Comparison of ENCODE assay signal across 18 cellular contexts in the genomic region with DNA sequence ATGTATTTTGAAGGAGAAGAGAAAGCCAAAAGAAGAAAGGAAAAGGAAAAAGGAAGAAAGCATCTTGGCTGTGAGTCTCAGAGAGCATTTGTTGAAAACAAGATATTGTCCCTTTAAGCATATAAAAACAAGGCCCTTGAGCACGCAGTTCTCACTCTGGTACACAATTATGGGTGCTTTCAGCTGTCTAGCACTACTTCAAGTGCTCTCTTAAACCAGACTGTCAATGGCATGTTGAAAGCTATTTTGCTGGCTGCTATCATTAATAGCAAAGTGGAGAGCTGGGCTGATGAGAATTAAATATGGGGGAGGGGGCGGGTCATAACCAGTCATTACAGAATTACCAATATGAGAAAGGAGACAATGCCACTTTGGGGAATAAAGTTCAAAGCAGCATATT. TPM values are rescaled to one million over a fixed set of nuclear protein-coding genes. Genes with fewer than 3 reads are reported as not detected.
DNase-seq lines count a peak whose midpoint lies in the region; ATAC-seq and TF ChIP-seq lines count a peak whose summit lies in the region.
"Had no signal": no experiment of that assay in that cellular context is flagged by ENCODE, and none has a peak within 500 bp of the region (broad histone marks: within the 10 kb centered on the region; RNA-seq: fewer than 3 reads in every experiment).

No MANE protein-coding gene starts in this region.

- intact Hi-C loops in Right ventricle myocardium inferior (cut with DNase I) (no loop called here), cardiac septum (cut with DNase I) (no loop called here)
- intact Hi-C loops in CD8-positive, alpha-beta T cell (cut with DNase I, micrococcal nuclease), result no loop called here

- peaks cover 90% of the 10 kb centered on the region for H3K36me3 Mint-ChIP-seq in CD8-positive, alpha-beta T cell

- H3K4me3 ChIP-seq in WERI-Rb-1 (ENCODE audit: low read depth, low read length) (no peak overlapping the region), lung (no peak overlapping the region)
- H3K4me3 ChIP-seq in CD8-positive, alpha-beta T cell (ENCODE audit: low read depth, low read length), result no peak overlapping the region
- H3K4me3 ChIP-seq: A549 had no signal

- CTCF ChIA-PET in CD8-positive, alpha-beta T cell (lab: Charles Lee), result no interaction called here

- TF ChIP-seq CTCF in WERI-Rb-1 (IDR thresholded peaks at IDR 0.05; ENCODE audit: low read depth, low read length) (no peak), lung (IDR thresholded peaks at IDR 0.05; ENCODE audit: control extremely low read depth, extremely low read depth) (no peak)
- no peak for TF ChIP-seq CTCF in CD8-positive, alpha-beta T cell (IDR thresholded peaks at IDR 0.05)

- H3K4me3 Mint-ChIP-seq in CD8-positive, alpha-beta T cell, result no peak overlapping the region
- H3K4me3 Mint-ChIP-seq: activated B cell treated with CpG ODN at 0.5 μM for 24 hours; stimulated activated memory B cell treated with anti-CD40 and anti-IgM and Interleukin-4, amounts not matched to agents 10 μg/mL and 1 μg/mL and 100 μg/mL, for 72 hours had no signal

- peak; percentile 75 for ATAC-seq in Right ventricle myocardium inferior
- ATAC-seq in lung (ENCODE audit: insufficient read depth, low FRiP score), result peak; percentile 40
- no peak for ATAC-seq in CD8-positive, alpha-beta T cell
- no peak for ATAC-seq in GM21723 (IDR thresholded peaks at IDR 0.05; ENCODE audit: unreplicated experiment)
- ATAC-seq: A549; stimulated activated memory B cell treated with anti-CD40 and anti-IgM and Interleukin-4, amounts not matched to agents 10 μg/mL and 1 μg/mL and 100 μg/mL, for 72 hours had no signal

- H3K27me3 ChIP-seq in WERI-Rb-1 (ENCODE audit: insufficient read depth, low read depth, severe bottlenecking), result no peaks in the 10 kb centered on the region
- H3K27me3 ChIP-seq in lung (ENCODE audit: control insufficient read depth, insufficient read depth), result no peaks in the 10 kb centered on the region
- H3K27me3 ChIP-seq in CD8-positive, alpha-beta T cell (ENCODE audit: insufficient read depth, low read length), result no peaks in the 10 kb centered on the region

- peaks cover 98% of the 10 kb centered on the region for H3K4me1 Mint-ChIP-seq in CD8-positive, alpha-beta T cell (ENCODE audit: low read depth)

- WGBS in lung, 2 donors, result 70 to 87% methylated on average over 2 of the region's 2 CpGs

- DNase-seq in Right ventricle myocardium inferior (ENCODE audit: missing footprints) (no peak), cardiac septum (ENCODE audit: low spot score) (no peak), WERI-Rb-1 (no peak), lung (ENCODE audit: low spot score) (no peak), activated gamma-delta T cell (lab: John Stamatoyannopoulos, UW) (no peak), substantia nigra (lab: John Stamatoyannopoulos, UW) (no peak)
- no peak for DNase-seq in CD8-positive, alpha-beta T cell
- DNase-seq: activated B cell treated with CpG ODN at 0.5 μM for 24 hours; caudate nucleus; CD4-positive, alpha-beta memory T cell; GF-D8; kidney; NCI-H1930 had no signal

- H3K9me3 Mint-ChIP-seq in CD8-positive, alpha-beta T cell, result no peaks in the 10 kb centered on the region
- H3K9me3 Mint-ChIP-seq: activated B cell treated with CpG ODN at 0.5 μM for 24 hours; CD4-positive, alpha-beta memory T cell; IgD-negative memory B cell; stimulated activated memory B cell treated with anti-CD40 and anti-IgM and Interleukin-4, amounts not matched to agents 10 μg/mL and 1 μg/mL and 100 μg/mL, for 72 hours had no signal

- POLR2A ChIA-PET in CD8-positive, alpha-beta T cell (lab: Charles Lee), result no interaction called here

- H3K27me3 Mint-ChIP-seq in CD8-positive, alpha-beta T cell (ENCODE audit: low read depth), result no peaks in the 10 kb centered on the region
- H3K27me3 Mint-ChIP-seq: activated B cell treated with CpG ODN at 0.5 μM for 24 hours; activated naive CD8-positive, alpha-beta T cell; CD4-positive, alpha-beta memory T cell; IgD-negative memory B cell; stimulated activated memory B cell treated with anti-CD40 and anti-IgM and Interleukin-4, amounts not matched to agents 10 μg/mL and 1 μg/mL and 100 μg/mL, for 72 hours had no signal

- no peak overlapping the region for H3K27ac Mint-ChIP-seq in CD8-positive, alpha-beta T cell
- H3K27ac Mint-ChIP-seq: activated naive CD8-positive, alpha-beta T cell; stimulated activated memory B cell treated with anti-CD40 and anti-IgM and Interleukin-4, amounts not matched to agents 10 μg/mL and 1 μg/mL and 100 μg/mL, for 72 hours had no signal

- no peaks in the 10 kb centered on the region for H3K9me3 ChIP-seq in WERI-Rb-1 (ENCODE audit: severe bottlenecking)
- no peaks in the 10 kb centered on the region for H3K9me3 ChIP-seq in lung (ENCODE audit: control insufficient read depth in 2 of 2, insufficient read depth in 1 of 2, low read length in 1 of 2)
- H3K9me3 ChIP-seq in CD8-positive, alpha-beta T cell (ENCODE audit: low read length), result no peaks in the 10 kb centered on the region
- H3K9me3 ChIP-seq: A549 had no signal

- peaks cover 25 to 26% of the 10 kb centered on the region in 2 donors for H3K4me1 ChIP-seq in lung (ENCODE audit: control insufficient read depth in 2 of 2, insufficient read depth in 2 of 2, low read length in 2 of 2)
- H3K4me1 ChIP-seq in CD8-positive, alpha-beta T cell (ENCODE audit: insufficient read depth, low read length), result peaks cover 70% of the 10 kb centered on the region
- H3K4me1 ChIP-seq: A549 had no signal

- H3K27ac ChIP-seq in WERI-Rb-1 (peak overlapping the region; percentile 54), lung (ENCODE audit: low read depth in 1 of 2, low read length in 1 of 2) (no peak overlapping the region), substantia nigra (ENCODE audit: low read depth, low read length, poor library complexity, severe bottlenecking) (no peak overlapping the region)
- H3K27ac ChIP-seq in CD8-positive, alpha-beta T cell (ENCODE audit: low read depth, low read length), result no peak overlapping the region
- H3K27ac ChIP-seq: A549 had no signal

- H3K36me3 ChIP-seq in WERI-Rb-1 (peaks cover 97% of the 10 kb centered on the region), lung (ENCODE audit: control insufficient read depth in 2 of 2, insufficient read depth in 2 of 2, low read length in 2 of 2) (peaks cover 10 to 15% of the 10 kb centered on the region in 2 donors)
- peaks cover 9% of the 10 kb centered on the region for H3K36me3 ChIP-seq in CD8-positive, alpha-beta T cell (ENCODE audit: insufficient read depth, low read length)

RNA-seq across cellular contexts. Expression of gene TLE3, which starts 9.3 kb away (rescaled TPM):
- total RNA-seq in Right ventricle myocardium inferior (14.1 TPM), cardiac septum (32.6 TPM), lung (10 to 100 TPM; 72.1 to 74.4 TPM)
- polyA plus RNA-seq in lung, result 10 to 100 TPM; 22.7 to 77.3 TPM
- 100 to 1,000 TPM; 198 to 201 TPM for total RNA-seq in CD8-positive, alpha-beta T cell

Comparison
In these comparisons a context has a peak if more than half of its experiments do, and no peak if none do; other contexts are left out.
1. ATAC-seq: peak in Right ventricle myocardium inferior (single experiment) and lung (single experiment); none in CD8-positive, alpha-beta T cell (single experiment) and GM21723 (single experiment).